ENCODE assay signal across 9 cellular contexts in the genomic region with DNA sequence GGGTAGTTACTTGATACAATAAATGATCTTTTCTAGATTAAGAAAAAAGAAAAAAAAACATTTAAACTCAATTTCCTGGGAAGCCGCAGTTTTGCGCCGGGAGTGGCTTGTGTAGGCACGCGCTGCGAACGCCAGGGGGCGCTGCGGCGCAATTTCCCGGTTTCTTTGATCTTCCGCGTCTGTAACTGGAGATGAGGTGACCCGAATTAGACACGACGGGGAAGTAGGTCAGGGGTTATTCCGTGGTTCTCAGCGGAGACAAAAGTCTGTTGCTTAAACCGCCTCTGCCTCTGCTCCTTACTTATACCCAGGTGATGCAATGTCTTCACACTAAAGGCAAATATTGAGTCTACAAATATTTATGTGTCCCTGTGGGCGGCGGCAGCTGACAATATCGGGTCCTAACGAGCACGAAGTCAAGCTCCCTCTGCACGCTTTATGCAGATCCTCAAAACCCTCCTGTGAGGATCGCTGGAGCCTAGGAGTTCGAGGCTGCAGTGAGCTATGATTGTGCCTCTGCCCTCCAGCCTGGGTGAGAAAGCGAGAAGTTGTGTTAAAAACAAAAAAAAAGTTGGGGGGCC. TPM values are rescaled to one million over a fixed set of nuclear protein-coding genes. Genes with fewer than 3 reads are reported as not detected.
A peak's percentile ranks its signal among the peaks of the same experiment; 100 is the strongest.
DNase-seq lines count a peak whose midpoint lies in the region; ATAC-seq and TF ChIP-seq lines count a peak whose summit lies in the region.
"Had no signal": no experiment of that assay in that cellular context is flagged by ENCODE, and none has a peak within 500 bp of the region (broad histone marks: within the 10 kb centered on the region; RNA-seq: fewer than 3 reads in every experiment).

No MANE protein-coding gene starts in this region.

- H3K27ac ChIP-seq in SK-N-SH (ENCODE audit: low read depth in 2 of 2, low read length in 1 of 2), result no peak overlapping the region
- no peak overlapping the region for H3K27ac ChIP-seq in osteoblast (ENCODE audit: low read depth, low read length)
- H3K27ac ChIP-seq in thoracic aorta, result no peak overlapping the region

- peak overlapping the region; percentile 36 for H3K4me3 Mint-ChIP-seq in activated naive CD4-positive, alpha-beta T cell treated with anti-CD3 and anti-CD28 coated beads, Interleukin-2, amount 10 ng/mL, durations not matched to agents 7 days and 5 days

- no peaks in the 10 kb centered on the region for H3K36me3 ChIP-seq in SK-N-SH (replicated peaks in 1 of 2; ENCODE audit: control insufficient read depth in 1 of 2, insufficient read depth in 2 of 2, low read length in 1 of 2)
- no peaks in the 10 kb centered on the region for H3K36me3 ChIP-seq in osteoblast (ENCODE audit: insufficient read depth, low read length)
- no peaks in the 10 kb centered on the region for H3K36me3 ChIP-seq in thoracic aorta

- TF ChIP-seq RAD21 in SK-N-SH (IDR thresholded peaks at IDR 0.05; ENCODE audit: low read length), result peak; percentile 62

- POLR2A ChIA-PET in SK-N-SH (lab: Yijun Ruan, JAX), result no interaction called here

- TF ChIP-seq EP300 in SK-N-SH (IDR thresholded peaks at IDR 0.05; ENCODE audit: borderline replicate concordance in 1 of 2, low read depth in 1 of 2, low read length in 1 of 2), result no peak

- peaks cover 19% of the 10 kb centered on the region for H3K4me1 Mint-ChIP-seq in activated naive CD4-positive, alpha-beta T cell treated with anti-CD3 and anti-CD28 coated beads, Interleukin-2, amount 10 ng/mL, durations not matched to agents 7 days and 5 days

- H3K4me3 ChIP-seq in SK-N-SH (ENCODE audit: low read depth in 2 of 2, low read length in 1 of 2), result peak overlapping the region; percentile 23 to 61; a peak in 3 of 4 replicates
- peak overlapping the region; percentile 49 for H3K4me3 ChIP-seq in osteoblast (ENCODE audit: insufficient read depth, low read length)
- peak overlapping the region; percentile 49 for H3K4me3 ChIP-seq in thoracic aorta

- H3K36me3 Mint-ChIP-seq in activated naive CD4-positive, alpha-beta T cell treated with anti-CD3 and anti-CD28 coated beads, Interleukin-2, amount 10 ng/mL, durations not matched to agents 7 days and 5 days, result no peaks in the 10 kb centered on the region

- peaks cover 34% of the 10 kb centered on the region for H3K27me3 ChIP-seq in SK-N-SH (ENCODE audit: insufficient read depth)
- peaks cover 5% of the 10 kb centered on the region for H3K27me3 ChIP-seq in osteoblast (ENCODE audit: insufficient read depth, low read length)
- no peaks in the 10 kb centered on the region for H3K27me3 ChIP-seq in thoracic aorta (replicated peaks; ENCODE audit: insufficient read depth)

- CTCF ChIA-PET in SK-N-SH (lab: Yijun Ruan, JAX), result interaction anchor here (0.6 to 5.7 kb wide), 23 partner anchors 9 to 296 kb away, joined by 3 to 43 read pairs (median 5); a partner anchor contains a TSS
- CTCF ChIA-PET in activated naive CD4-positive, alpha-beta T cell treated with anti-CD3 and anti-CD28 coated beads, Interleukin-2, amount 10 ng/mL, durations not matched to agents 7 days and 5 days (lab: Charles Lee), result interaction anchor here (0.6 to 7.3 kb wide), 8 partner anchors 9 to 255 kb away, joined by 3 to 38 read pairs (median 4); a partner anchor contains a TSS

- H2AFZ ChIP-seq in SK-N-SH (ENCODE audit: low read depth), result peak overlapping the region; percentile 76; the same call in 1 of the 2 replicates
- H2AFZ ChIP-seq in osteoblast (ENCODE audit: low read length), result peak overlapping the region; percentile 66

- H3K9me3 ChIP-seq in SK-N-SH (no peaks in the 10 kb centered on the region), osteoblast (ENCODE audit: low read depth, low read length) (no peaks in the 10 kb centered on the region), thoracic aorta (no peaks in the 10 kb centered on the region)

- no peaks in the 10 kb centered on the region for H3K9me3 Mint-ChIP-seq in activated naive CD4-positive, alpha-beta T cell treated with anti-CD3 and anti-CD28 coated beads, Interleukin-2, amount 10 ng/mL, durations not matched to agents 7 days and 5 days

- peaks cover 25% of the 10 kb centered on the region for H3K27me3 Mint-ChIP-seq in activated naive CD4-positive, alpha-beta T cell treated with anti-CD3 and anti-CD28 coated beads, Interleukin-2, amount 10 ng/mL, durations not matched to agents 7 days and 5 days

- 9% methylated on average over 20 of the region's 28 CpGs for WGBS in SK-N-SH (ENCODE audit: low lambda C conversion rate)

- H3K4me1 ChIP-seq in SK-N-SH (ENCODE audit: control insufficient read depth in 1 of 2, insufficient read depth in 2 of 2, low read depth in 1 of 2, low read length in 1 of 2) (peaks cover 0 to 3% of the 10 kb centered on the region in 2 experiments; a peak in 1 of 4 replicates), osteoblast (ENCODE audit: insufficient read depth, low read length) (peaks cover 4% of the 10 kb centered on the region), thoracic aorta (ENCODE audit: control insufficient read depth in 1 of 2, low read depth in 2 of 2) (peaks cover 0 to 5% of the 10 kb centered on the region in 2 donors)

- TF ChIP-seq CTCF in SK-N-SH (IDR thresholded peaks at IDR 0.05), result peak; percentile 99
- TF ChIP-seq CTCF in osteoblast (IDR thresholded peaks at IDR 0.05; ENCODE audit: extremely low read depth, low read depth, low read length), result peak; percentile 97
- peak; percentile 94 for TF ChIP-seq CTCF in thoracic aorta (IDR thresholded peaks at IDR 0.05)

- H3K9ac ChIP-seq in SK-N-SH, result no peak overlapping the region

- H3K79me2 ChIP-seq in SK-N-SH (ENCODE audit: insufficient read depth) (no peaks in the 10 kb centered on the region), osteoblast (ENCODE audit: insufficient read depth, low read length) (no peaks in the 10 kb centered on the region)

- no peaks in the 10 kb centered on the region for H3F3A ChIP-seq in SK-N-SH (replicated peaks; ENCODE audit: insufficient read depth)

- no peaks in the 10 kb centered on the region for H3K9me2 ChIP-seq in SK-N-SH

- ATAC-seq in thoracic aorta (ENCODE audit: insufficient number of reproducible peaks, low FRiP score, low read depth) (no peak), GM21447 (IDR thresholded peaks at IDR 0.05; ENCODE audit: unreplicated experiment) (no peak)

- H3K4me2 ChIP-seq in SK-N-SH (peak overlapping the region; percentile 76), osteoblast (ENCODE audit: insufficient read depth, low read length) (peak overlapping the region; percentile 78)

- peak overlapping the region; percentile 81 for H3K27ac Mint-ChIP-seq in activated naive CD4-positive, alpha-beta T cell treated with anti-CD3 and anti-CD28 coated beads, Interleukin-2, amount 10 ng/mL, durations not matched to agents 7 days and 5 days

- H4K20me1 ChIP-seq in SK-N-SH (ENCODE audit: insufficient read depth), result no peaks in the 10 kb centered on the region
- H4K20me1 ChIP-seq in osteoblast (ENCODE audit: insufficient read depth, low read length), result no peaks in the 10 kb centered on the region

- DNase-seq in GM04504 (ENCODE audit: low read depth) (peak; percentile 30), MV-4-11 (lab: John Stamatoyannopoulos, UW) (peak; percentile 100), SK-N-SH (peak; percentile 89), germinal center (ENCODE audit: low spot score) (peak; percentile 81), osteoblast (ENCODE audit: insufficient read length, low spot score, missing footprints) (peak; percentile 94), thoracic aorta (ENCODE audit: low spot score) (no peak)
- DNase-seq in activated naive CD4-positive, alpha-beta T cell treated with anti-CD3 and anti-CD28 coated beads, Interleukin-2, amount 10 ng/mL, durations not matched to agents 7 days and 5 days, result peak; percentile 89

TF ChIP-seq in SK-N-SH, 30 proteins besides CTCF, POLR2A, EP300 and RAD21 (continues in another document):
- no peak for TF ChIP-seq RFX5 (IDR thresholded peaks at IDR 0.05; ENCODE audit: low read length)
- no peak for TF ChIP-seq GABPA (IDR thresholded peaks at IDR 0.05; ENCODE audit: low read depth)
- no peak for TF ChIP-seq FOXM1 (IDR thresholded peaks at IDR 0.05; ENCODE audit: low read depth)
- no peak for TF ChIP-seq FOSL2 (IDR thresholded peaks at IDR 0.05; ENCODE audit: borderline replicate concordance, low read depth)
- TF ChIP-seq TAF1 (IDR thresholded peaks at IDR 0.05; ENCODE audit: borderline replicate concordance, low read depth, low read length), result no peak
- no peak for TF ChIP-seq YY1 (IDR thresholded peaks at IDR 0.05; ENCODE audit: low read depth)
- TF ChIP-seq JUND (IDR thresholded peaks at IDR 0.05), result no peak
- TF ChIP-seq SIN3A (IDR thresholded peaks at IDR 0.05; ENCODE audit: borderline replicate concordance, low read depth, low read length), result no peak

RNA-seq across cellular contexts. Expression of a gene that starts 15.2 kb away (rescaled TPM):
- 1.3 and 4.7 TPM in 2 replicates for polyA plus RNA-seq in SK-N-SH (2012; rRNA removed)
- polyA plus RNA-seq in SK-N-SH (2012; cell fraction: cytosol; rRNA removed), result 0.81 and 1.4 TPM in 2 replicates
- polyA plus RNA-seq in SK-N-SH (2012; cell fraction: nucleus; rRNA removed), result 7.6 and 9.1 TPM in 2 replicates
- total RNA-seq in osteoblast (1.2 and 3.3 TPM in 2 replicates), thoracic aorta (10 to 100 TPM; 20.2 to 23.4 TPM)

RNA-seq across cellular contexts. Expression of a gene that starts 16.7 kb away (rescaled TPM):
- polyA plus RNA-seq in SK-N-SH (2012; rRNA removed), result not detected in 2 replicates
- polyA plus RNA-seq in SK-N-SH (2012; cell fraction: cytosol; rRNA removed), result not detected in 2 replicates
- not detected in 2 replicates for polyA plus RNA-seq in SK-N-SH (2012; cell fraction: nucleus; rRNA removed)
- not detected in 2 replicates for total RNA-seq in osteoblast
- not detected for total RNA-seq in thoracic aorta

RNA-seq across cellular contexts. Expression of a gene that starts 18.6 kb away (rescaled TPM):
- not detected in 2 replicates for polyA plus RNA-seq in SK-N-SH (2012; rRNA removed)
- not detected in 2 replicates for polyA plus RNA-seq in SK-N-SH (2012; cell fraction: cytosol; rRNA removed)
- not detected in 2 replicates for polyA plus RNA-seq in SK-N-SH (2012; cell fraction: nucleus; rRNA removed)
- total RNA-seq in osteoblast (not detected in 2 replicates), thoracic aorta (not detected)
- total RNA-seq: urinary bladder had no signal

RNA-seq across cellular contexts. Expression of a gene that starts 22.6 kb away (rescaled TPM):
- 48.1 and 54.0 TPM in 2 replicates for polyA plus RNA-seq in SK-N-SH (2012; rRNA removed)
- 55.8 and 86.5 TPM in 2 replicates for polyA plus RNA-seq in SK-N-SH (2012; cell fraction: cytosol; rRNA removed)
- 23.3 and 28.9 TPM in 2 replicates for polyA plus RNA-seq in SK-N-SH (2012; cell fraction: nucleus; rRNA removed)
- total RNA-seq in osteoblast (9.0 and 9.4 TPM in 2 replicates), thoracic aorta (10 to 100 TPM in 1 of 2 donors, 1 to 10 TPM in 1; 4.5 to 11.9 TPM)

RNA-seq across cellular contexts. Expression of a gene that starts 22.8 kb away (rescaled TPM):
- 36.5 and 43.3 TPM in 2 replicates for polyA plus RNA-seq in SK-N-SH (2012; rRNA removed)
- polyA plus RNA-seq in SK-N-SH (2012; cell fraction: cytosol; rRNA removed), result 10.7 and 18.6 TPM in 2 replicates
- polyA plus RNA-seq in SK-N-SH (2012; cell fraction: nucleus; rRNA removed), result 115 and 148 TPM in 2 replicates
- 35.9 and 40.5 TPM in 2 replicates for total RNA-seq in osteoblast
- 10 to 100 TPM; 34.1 to 40.6 TPM for total RNA-seq in thoracic aorta
